Comparison of ENCODE assay signal across 8 cellular contexts in genomic region chr11:111512296-111513239, GRCh38. TPM values are rescaled to one million over a fixed set of nuclear protein-coding genes. Genes with fewer than 3 reads are reported as not detected.
DNase-seq lines count a peak whose midpoint lies in the region; ATAC-seq, FAIRE-seq and TF ChIP-seq lines count a peak whose summit lies in the region.

Gene BTG4, minus strand, starts transcription at chr11:111512386. Its CDS starts 13,610 bp downstream, at chr11:111498776.

- ATAC-seq in A549 (peak; percentile 78 to 84), GM19023 (IDR thresholded peaks at IDR 0.05; ENCODE audit: unreplicated experiment) (peak; percentile 45), GM18909 (IDR thresholded peaks at IDR 0.05; ENCODE audit: poor library complexity, unreplicated experiment) (no peak), GM18907 (IDR thresholded peaks at IDR 0.05; ENCODE audit: unreplicated experiment) (no peak)

- H3K18ac ChIP-seq in trophoblast cell (ENCODE audit: low read length): peak within 1 kb of the TSS; percentile 93

- peak within 1 kb of the TSS; percentile 95 for H2AFZ ChIP-seq in trophoblast cell (ENCODE audit: insufficient read depth, low read length, poor library complexity)

- TF ChIP-seq POLR2A in A549 (IDR thresholded peaks at IDR 0.05; ENCODE audit: low read length): 0 out of 2 replicates have a peak, but pooled peaks have one; percentile 25

- peak within 1 kb of the TSS; percentile 84 for H2AK5ac ChIP-seq in trophoblast cell (ENCODE audit: low read length)

- TF ChIP-seq EP300 in A549 (IDR thresholded peaks at IDR 0.05): no peak

- peaks cover 5% of the 10 kb centered on the region for H3K79me2 ChIP-seq in trophoblast cell (ENCODE audit: control insufficient read depth, insufficient read depth, low read length, poor library complexity)

- H4K12ac ChIP-seq in trophoblast cell (ENCODE audit: low read depth, low read length): peak within 1 kb of the TSS; percentile 87

- H3K9me3 ChIP-seq in A549: no peaks in the 10 kb centered on the region
- H3K9me3 ChIP-seq in trophoblast cell (ENCODE audit: insufficient read depth, low read depth, low read length): no peaks in the 10 kb centered on the region

- DNase-seq in A549 (ENCODE audit: low read depth in 1 of 2, low spot score in 1 of 2): peak; percentile 16 to 31
- peak; percentile 67 for DNase-seq in activated CD8-positive, alpha-beta memory T cell treated with anti-CD3 and anti-CD28 coated beads for 24 hours
- DNase-seq in frontal cortex (ENCODE audit: low spot score in 2 of 2): peak; percentile 35 to 36
- peak; percentile 62 to 77 for DNase-seq in trophoblast cell
- no peak for DNase-seq in activated gamma-delta T cell treated with Interleukin-2 at 50 U/mL for 16 hours

- H3K14ac ChIP-seq in trophoblast cell (ENCODE audit: low read length): peak within 1 kb of the TSS; percentile 94

- 28% methylated on average over 11 of the region's 90 CpGs for WGBS in A549 (ENCODE audit: missing lambda C conversion rate)
- WGBS in trophoblast cell (ENCODE audit: extremely low coverage, insufficient coverage, insufficient read length): no CpG with 5 or more reads among the region's 90 CpGs

- H3K79me1 ChIP-seq in trophoblast cell (ENCODE audit: low read length): peaks cover 14% of the 10 kb centered on the region

- peak within 1 kb of the TSS; percentile 83 for H3K4me2 ChIP-seq in A549
- H3K4me2 ChIP-seq in trophoblast cell (ENCODE audit: low read length): peak within 1 kb of the TSS; percentile 86

- peak within 1 kb of the TSS; percentile 82 for H2BK5ac ChIP-seq in trophoblast cell (ENCODE audit: low read depth, low read length, poor library complexity)

- peak within 1 kb of the TSS; percentile 87 to 99 for H3K27ac ChIP-seq in A549
- H3K27ac ChIP-seq in trophoblast cell (ENCODE audit: low read depth, low read length): no peak within 1 kb of the TSS

- peaks cover 4% of the 10 kb centered on the region for H3K27me3 ChIP-seq in trophoblast cell (ENCODE audit: insufficient read depth, low read length)

- no peaks in the 10 kb centered on the region for H3K36me3 ChIP-seq in trophoblast cell (ENCODE audit: control insufficient read depth in 1 of 2, insufficient read depth in 2 of 2, low read length in 2 of 2)

- H3K9ac ChIP-seq in trophoblast cell (ENCODE audit: low read length): peak within 1 kb of the TSS; percentile 18

- 0 out of 5 replicates have a peak, but pooled peaks of 1 of the 2 experiments have one; percentile 10 for TF ChIP-seq RAD21 in A549 (conservative IDR thresholded peaks at IDR 0.05 in 1 of 2, IDR thresholded peaks at IDR 0.05 in 1 of 2)

- FAIRE-seq in A549 (lab: Jason Lieb, UNC) (no peak), frontal cortex (lab: Jason Lieb, UNC) (no peak)

- H4K8ac ChIP-seq in trophoblast cell (ENCODE audit: low read depth, low read length): peak within 1 kb of the TSS; percentile 97

- CTCF ChIA-PET in A549 (lab: Yijun Ruan, JAX): interaction anchor here (0.9 to 1.6 kb wide), 5 partner anchors 12 to 254 kb away, joined by 3 to 6 read pairs (median 3); no protein-coding TSS in a partner anchor

- H3K4me1 ChIP-seq in A549: peaks cover 7% of the 10 kb centered on the region
- H3K4me1 ChIP-seq in trophoblast cell (ENCODE audit: control insufficient read depth in 1 of 2, insufficient read depth in 2 of 2, low read length in 2 of 2): peaks cover 13 to 18% of the 10 kb centered on the region in 2 experiments

- H2BK12ac ChIP-seq in trophoblast cell (ENCODE audit: low read length): peak within 1 kb of the TSS; percentile 94

- H4K91ac ChIP-seq in trophoblast cell (ENCODE audit: low read depth, low read length): peak within 1 kb of the TSS; percentile 98

- H3K4ac ChIP-seq in trophoblast cell (ENCODE audit: low read depth, low read length): peak within 1 kb of the TSS; percentile 80

- H3K23ac ChIP-seq in trophoblast cell (ENCODE audit: low read length): no peak within 1 kb of the TSS

- peak within 1 kb of the TSS; percentile 83 for H3K4me3 ChIP-seq in A549
- H3K4me3 ChIP-seq in trophoblast cell (ENCODE audit: low read depth, low read length): peak within 1 kb of the TSS; percentile 61

- TF ChIP-seq CTCF in A549 (IDR thresholded peaks at IDR 0.05): peak; percentile 27; the same call in 2 of the 3 replicates

- peak within 1 kb of the TSS; percentile 94 for H2BK120ac ChIP-seq in trophoblast cell (ENCODE audit: insufficient read depth, low read length, poor library complexity)

- POLR2A ChIA-PET in A549 (lab: Yijun Ruan, JAX): interaction anchor here (0.7 to 2.1 kb wide), 2 partner anchors 19 to 255 kb away, joined by 3 to 6 read pairs; no protein-coding TSS in a partner anchor

TF ChIP-seq in A549, 52 proteins besides CTCF, POLR2A, EP300 and RAD21:
- TF ChIP-seq, protein P1, sequence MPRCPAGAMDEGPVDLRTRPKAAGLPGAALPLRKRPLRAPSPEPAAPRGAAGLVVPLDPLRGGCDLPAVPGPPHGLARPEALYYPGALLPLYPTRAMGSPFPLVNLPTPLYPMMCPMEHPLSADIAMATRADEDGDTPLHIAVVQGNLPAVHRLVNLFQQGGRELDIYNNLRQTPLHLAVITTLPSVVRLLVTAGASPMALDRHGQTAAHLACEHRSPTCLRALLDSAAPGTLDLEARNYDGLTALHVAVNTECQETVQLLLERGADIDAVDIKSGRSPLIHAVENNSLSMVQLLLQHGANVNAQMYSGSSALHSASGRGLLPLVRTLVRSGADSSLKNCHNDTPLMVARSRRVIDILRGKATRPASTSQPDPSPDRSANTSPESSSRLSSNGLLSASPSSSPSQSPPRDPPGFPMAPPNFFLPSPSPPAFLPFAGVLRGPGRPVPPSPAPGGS (IDR thresholded peaks at IDR 0.05): no peak
- TF ChIP-seq E2F6 (IDR thresholded peaks at IDR 0.05; ENCODE audit: borderline replicate concordance, low read depth): peak; percentile 83
- TF ChIP-seq JUN (IDR thresholded peaks at IDR 0.05): peak in 1 of 2 experiments; percentile 43; a peak in 2 of 5 replicates
- TF ChIP-seq, protein P2, sequence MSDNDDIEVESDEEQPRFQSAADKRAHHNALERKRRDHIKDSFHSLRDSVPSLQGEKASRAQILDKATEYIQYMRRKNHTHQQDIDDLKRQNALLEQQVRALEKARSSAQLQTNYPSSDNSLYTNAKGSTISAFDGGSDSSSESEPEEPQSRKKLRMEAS (IDR thresholded peaks at IDR 0.05): peak; percentile 76; the same call in 1 of the 2 replicates

RNA-seq across cellular contexts. Expression of gene BTG4, which starts in this region (rescaled TPM):
- polyA plus RNA-seq in A549 (2011; rRNA removed): 0.32 and 0.36 TPM in 2 replicates
- 0.04 TPM in 1 of 2 replicates, not detected in the other for polyA plus RNA-seq in A549 (2012; cell fraction: cytosol; rRNA removed)
- 0.10 TPM in 1 of 2 replicates, not detected in the other for polyA plus RNA-seq in A549 (2012; cell fraction: nucleus; rRNA removed)
- polyA plus RNA-seq in A549 (2017; fragmentation: RNase III; extraction: RNeasy Plus Mini Kit Qiagen cat#74134 plus additional on column Dnase treatment): 0.23 to 0.38 TPM (median 0.34 TPM) in 3 replicates
- polyA minus RNA-seq in A549 (2011; rRNA and poly(A)+ RNA removed): 0.29 TPM in 1 of 2 replicates, not detected in the other
- not detected for total RNA-seq in frontal cortex
- 0.14 and 0.16 TPM in 2 replicates for polyA plus RNA-seq in trophoblast cell (2013)

Comparison
In these comparisons a context has a peak if more than half of its experiments do, and no peak if none do; other contexts are left out.
1. Peak in DNase-seq, ATAC-seq, H3K4me3 ChIP-seq, H3K27ac ChIP-seq and H3K4me2 ChIP-seq in A549; RNA of the gene not detected or under 1 TPM.
2. Peak in DNase-seq in frontal cortex; RNA of the gene not detected or under 1 TPM.